ENCODE assay signal across 19 cellular contexts in the genomic region with DNA sequence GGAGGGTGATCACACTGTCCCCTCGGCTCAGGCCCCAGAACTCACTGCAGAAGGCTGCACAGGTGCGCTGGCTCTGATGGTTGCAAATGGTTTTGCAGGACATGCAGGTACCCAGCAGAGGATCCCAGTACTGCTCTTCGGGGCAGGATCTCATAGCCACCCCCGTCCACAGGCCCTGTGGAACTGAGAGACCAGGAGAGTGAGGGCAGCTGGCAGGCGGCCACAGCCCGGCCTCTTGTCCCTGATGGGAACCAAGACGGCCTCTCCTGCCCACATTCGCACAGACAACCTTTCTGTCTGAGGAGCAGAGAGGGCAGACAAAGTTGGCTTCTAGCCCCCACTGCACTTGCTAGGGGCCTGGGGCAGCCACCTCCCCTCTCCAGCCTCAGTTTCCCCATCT. TPM values are rescaled to one million over a fixed set of nuclear protein-coding genes. Genes with fewer than 3 reads are reported as not detected.
A peak's percentile ranks its signal among the peaks of the same experiment; 100 is the strongest.
DNase-seq lines count a peak whose midpoint lies in the region; ATAC-seq and TF ChIP-seq lines count a peak whose summit lies in the region.
"Had no signal": no experiment of that assay in that cellular context is flagged by ENCODE, and none has a peak within 500 bp of the region (broad histone marks: within the 10 kb centered on the region; RNA-seq: fewer than 3 reads in every experiment).

No MANE protein-coding gene starts in this region.

- peaks cover 37% of the 10 kb centered on the region for H3K27me3 Mint-ChIP-seq in activated CD4-positive, alpha-beta memory T cell treated with anti-CD3 and anti-CD28 coated beads, Interleukin-2, amount 10 ng/mL, durations not matched to agents 7 days and 5 days
- peaks cover 23% of the 10 kb centered on the region for H3K27me3 Mint-ChIP-seq in activated CD4-positive, alpha-beta memory T cell treated with anti-CD3 and anti-CD28 coated beads for 36 hours
- H3K27me3 Mint-ChIP-seq in memory B cell, result no peaks in the 10 kb centered on the region

- H3K9me3 Mint-ChIP-seq in activated CD4-positive, alpha-beta memory T cell treated with anti-CD3 and anti-CD28 coated beads, Interleukin-2, amount 10 ng/mL, durations not matched to agents 7 days and 5 days, result peaks cover 20% of the 10 kb centered on the region
- H3K9me3 Mint-ChIP-seq in activated CD4-positive, alpha-beta memory T cell treated with anti-CD3 and anti-CD28 coated beads for 36 hours, result peaks cover 13% of the 10 kb centered on the region
- H3K9me3 Mint-ChIP-seq in memory B cell, result peaks cover 5% of the 10 kb centered on the region
- H3K9me3 Mint-ChIP-seq in stimulated activated effector memory CD8-positive, alpha-beta T cell treated with anti-CD3 and anti-CD28 coated beads, Interleukin-12 subunit alpha, Interleukin-12 subunit beta, amount 100 ng/mL, for 72 hours, result peaks cover 4% of the 10 kb centered on the region

- TF ChIP-seq POLR2A in GM18526 (IDR thresholded peaks at IDR 0.05; ENCODE audit: extremely low read depth, insufficient read length), result peak; percentile 3

- DNase-seq in activated CD4-positive, alpha-beta memory T cell treated with anti-CD3 and anti-CD28 coated beads, Interleukin-2, amount 10 ng/mL, durations not matched to agents 7 days and 5 days, result peak; percentile 12
- no peak for DNase-seq in activated CD4-positive, alpha-beta memory T cell treated with anti-CD3 and anti-CD28 coated beads for 36 hours
- no peak for DNase-seq in memory B cell (ENCODE audit: low spot score in 2 of 2)
- no peak for DNase-seq in stimulated activated effector memory CD8-positive, alpha-beta T cell treated with anti-CD3 and anti-CD28 coated beads, Interleukin-12 subunit alpha, Interleukin-12 subunit beta, amount 100 ng/mL, for 72 hours (ENCODE audit: low spot score in 2 of 2)
- DNase-seq in NCI-H69 (lab: John Stamatoyannopoulos, UW), result no peak
- DNase-seq in GM10248 (ENCODE audit: extremely low spot score), result no peak
- DNase-seq in stimulated activated CD4-positive, alpha-beta T cell treated with anti-CD3 and anti-CD28 coated beads, Interleukin-12 subunit alpha, Interleukin-12 subunit beta, amount 100 ng/mL, for 4 hours, result no peak
- DNase-seq: AML-193, GM23248, HCEC 1CT, IMR-90, NCI-H1105, NCI-H2029 treated with DMSO at 0.1 percent for 48 hours, NCI-H226, NCI-H510A treated with DMSO at 0.1 percent for 48 hours, NCI-H82 had no signal

- H3K36me3 Mint-ChIP-seq in activated CD4-positive, alpha-beta memory T cell treated with anti-CD3 and anti-CD28 coated beads, Interleukin-2, amount 10 ng/mL, durations not matched to agents 7 days and 5 days (ENCODE audit: low read depth), result no peaks in the 10 kb centered on the region
- H3K36me3 Mint-ChIP-seq in activated CD4-positive, alpha-beta memory T cell treated with anti-CD3 and anti-CD28 coated beads for 36 hours, result peaks cover 2% of the 10 kb centered on the region
- H3K36me3 Mint-ChIP-seq in memory B cell, result peaks cover 71% of the 10 kb centered on the region
- no peaks in the 10 kb centered on the region for H3K36me3 Mint-ChIP-seq in stimulated activated effector memory CD8-positive, alpha-beta T cell treated with anti-CD3 and anti-CD28 coated beads, Interleukin-12 subunit alpha, Interleukin-12 subunit beta, amount 100 ng/mL, for 72 hours

- no peak overlapping the region for H3K27ac Mint-ChIP-seq in activated CD4-positive, alpha-beta memory T cell treated with anti-CD3 and anti-CD28 coated beads, Interleukin-2, amount 10 ng/mL, durations not matched to agents 7 days and 5 days
- no peak overlapping the region for H3K27ac Mint-ChIP-seq in activated CD4-positive, alpha-beta memory T cell treated with anti-CD3 and anti-CD28 coated beads for 36 hours
- H3K27ac Mint-ChIP-seq in memory B cell, result peak overlapping the region; percentile 89
- H3K27ac Mint-ChIP-seq in stimulated activated effector memory CD8-positive, alpha-beta T cell treated with anti-CD3 and anti-CD28 coated beads, Interleukin-12 subunit alpha, Interleukin-12 subunit beta, amount 100 ng/mL, for 72 hours, result no peak overlapping the region

- H3K4me1 Mint-ChIP-seq in activated CD4-positive, alpha-beta memory T cell treated with anti-CD3 and anti-CD28 coated beads, Interleukin-2, amount 10 ng/mL, durations not matched to agents 7 days and 5 days, result peaks cover 3% of the 10 kb centered on the region
- no peaks in the 10 kb centered on the region for H3K4me1 Mint-ChIP-seq in activated CD4-positive, alpha-beta memory T cell treated with anti-CD3 and anti-CD28 coated beads for 36 hours (ENCODE audit: low read depth)
- H3K4me1 Mint-ChIP-seq in memory B cell, result peaks cover 62% of the 10 kb centered on the region
- no peaks in the 10 kb centered on the region for H3K4me1 Mint-ChIP-seq in stimulated activated effector memory CD8-positive, alpha-beta T cell treated with anti-CD3 and anti-CD28 coated beads, Interleukin-12 subunit alpha, Interleukin-12 subunit beta, amount 100 ng/mL, for 72 hours

- ATAC-seq in memory B cell (ENCODE audit: low read depth), result no peak
- peak; percentile 34 for ATAC-seq in stimulated activated effector memory CD8-positive, alpha-beta T cell treated with anti-CD3 and anti-CD28 coated beads, Interleukin-12 subunit alpha, Interleukin-12 subunit beta, amount 100 ng/mL, for 72 hours
- ATAC-seq: SK-N-SH treated with all-trans-retinoic acid at 6 μM for 48 hours had no signal

- intact Hi-C loops in activated CD4-positive, alpha-beta memory T cell treated with anti-CD3 and anti-CD28 coated beads for 36 hours (cut with micrococcal nuclease), result no loop called here

- H3K4me3 Mint-ChIP-seq in activated CD4-positive, alpha-beta memory T cell treated with anti-CD3 and anti-CD28 coated beads, Interleukin-2, amount 10 ng/mL, durations not matched to agents 7 days and 5 days, result no peak overlapping the region
- no peak overlapping the region for H3K4me3 Mint-ChIP-seq in activated CD4-positive, alpha-beta memory T cell treated with anti-CD3 and anti-CD28 coated beads for 36 hours
- H3K4me3 Mint-ChIP-seq in memory B cell, result no peak overlapping the region
- no peak overlapping the region for H3K4me3 Mint-ChIP-seq in stimulated activated effector memory CD8-positive, alpha-beta T cell treated with anti-CD3 and anti-CD28 coated beads, Interleukin-12 subunit alpha, Interleukin-12 subunit beta, amount 100 ng/mL, for 72 hours

- TF ChIP-seq CTCF in GM10248 (IDR thresholded peaks at IDR 0.05; ENCODE audit: control extremely low read depth, extremely low read depth, low read depth, missing control alignments), result no peak

- POLR2A ChIA-PET in activated CD4-positive, alpha-beta memory T cell treated with anti-CD3 and anti-CD28 coated beads, Interleukin-2, amount 10 ng/mL, durations not matched to agents 7 days and 5 days (lab: Charles Lee), result no interaction called here
- POLR2A ChIA-PET in activated CD4-positive, alpha-beta memory T cell treated with anti-CD3 and anti-CD28 coated beads for 36 hours (lab: Charles Lee), result no interaction called here
- POLR2A ChIA-PET in GM10248 (lab: Yijun Ruan, JAX), result no interaction called here

- CTCF ChIA-PET in activated CD4-positive, alpha-beta memory T cell treated with anti-CD3 and anti-CD28 coated beads, Interleukin-2, amount 10 ng/mL, durations not matched to agents 7 days and 5 days (lab: Charles Lee), result no interaction called here
- CTCF ChIA-PET in activated CD4-positive, alpha-beta memory T cell treated with anti-CD3 and anti-CD28 coated beads for 36 hours (lab: Charles Lee), result no interaction called here
- CTCF ChIA-PET in GM10248 (lab: Yijun Ruan, JAX), result interaction anchor here (2.5 kb wide), 1 partner anchor 10 kb away, joined by 8 read pairs; no protein-coding TSS in a partner anchor

RNA-seq across cellular contexts. Expression of gene TNFRSF13B, which starts 19.5 kb away (rescaled TPM):
- total RNA-seq in activated CD4-positive, alpha-beta memory T cell treated with anti-CD3 and anti-CD28 coated beads, Interleukin-2, amount 10 ng/mL, durations not matched to agents 7 days and 5 days, result not detected
- not detected for total RNA-seq in activated CD4-positive, alpha-beta memory T cell treated with anti-CD3 and anti-CD28 coated beads for 36 hours
- total RNA-seq: Daoy, GM23248, IMR-90 had no signal
